ENCODE assay signal across 1 cellular context in genomic region chr2:227509824-227510619, GRCh38.
TF ChIP-seq lines count a peak whose summit lies in the region.

No MANE protein-coding gene starts in this region.

TF ChIP-seq in K562, 482 proteins besides CTCF, POLR2A, EP300 and RAD21 (continued from another document):
- TF ChIP-seq TSHZ1 (CRISPR knock-in tag; IDR thresholded peaks at IDR 0.05) (no peak), NCOA2 (IDR thresholded peaks at IDR 0.05; ENCODE audit: partially characterized antibody in 2 of 2) (no peak), KLF13 (tag; IDR thresholded peaks at IDR 0.05; ENCODE audit: borderline replicate concordance, low read depth) (no peak), PHB (CRISPR knock-in tag; IDR thresholded peaks at IDR 0.05) (no peak), LEF1 (IDR thresholded peaks at IDR 0.05) (no peak), ZFX (CRISPR knock-in tag; IDR thresholded peaks at IDR 0.05) (no peak), ZNF76 (CRISPR knock-in tag; IDR thresholded peaks at IDR 0.05; ENCODE audit: borderline replicate concordance) (no peak), KHSRP (IDR thresholded peaks at IDR 0.05) (no peak), PRDM10 (IDR thresholded peaks at IDR 0.05; ENCODE audit: partially characterized antibody) (no peak), CUX1 (CRISPR knock-in tag; IDR thresholded peaks at IDR 0.05) (no peak), PHTF2 (CRISPR knock-in tag; IDR thresholded peaks at IDR 0.05) (no peak), ZNF77 (CRISPR knock-in tag; IDR thresholded peaks at IDR 0.05) (no peak), DACH1 (IDR thresholded peaks at IDR 0.05; ENCODE audit: partially characterized antibody) (no peak), ARID1B (IDR thresholded peaks at IDR 0.05) (no peak), TFE3 (CRISPR knock-in tag; IDR thresholded peaks at IDR 0.05) (no peak), CREB3L1 (IDR thresholded peaks at IDR 0.05; ENCODE audit: borderline replicate concordance, low read depth) (no peak)
